In genomic region chr16:2981899-2982250, GRCh38 we compare ENCODE assay signal across 12 cellular contexts. TPM values are rescaled to one million over a fixed set of nuclear protein-coding genes. Genes with fewer than 3 reads are reported as not detected.
DNase-seq lines count a peak whose midpoint lies in the region; ATAC-seq and TF ChIP-seq lines count a peak whose summit lies in the region.
"Had no signal": no experiment of that assay in that cellular context is flagged by ENCODE, and none has a peak within 500 bp of the region (broad histone marks: within the 10 kb centered on the region; RNA-seq: fewer than 3 reads in every experiment).

No MANE protein-coding gene starts in this region.

- peak overlapping the region; percentile 79 to 87 (median 84) for H3K4me3 Mint-ChIP-seq in CD4-positive, alpha-beta memory T cell
- H3K4me3 Mint-ChIP-seq in HFFc6: peak overlapping the region; percentile 73
- H3K4me3 Mint-ChIP-seq in activated T-helper 2 cell treated with anti-CD3 and anti-CD28 coated beads, Interferon-gamma antibody, Interleukin-2, Interleukin-4, amounts not matched to agents 10 μg/mL and 5 μg/mL and 100 μg/mL, durations not matched to agents 14 hours and 24 hours and 36 hours (ENCODE audit: low read depth): peak overlapping the region; percentile 90

- no peaks in the 10 kb centered on the region for H3K36me3 ChIP-seq in CD4-positive, alpha-beta memory T cell (ENCODE audit: insufficient read depth, low read length)
- peaks cover 3% of the 10 kb centered on the region for H3K36me3 ChIP-seq in mesendoderm (ENCODE audit: control insufficient read depth, insufficient read depth, low read length)

- no peak overlapping the region for H4K5ac ChIP-seq in mesendoderm (ENCODE audit: low read length)

- no peaks in the 10 kb centered on the region for H3K9me3 Mint-ChIP-seq in CD4-positive, alpha-beta memory T cell
- H3K9me3 Mint-ChIP-seq in HFFc6: no peaks in the 10 kb centered on the region
- no peaks in the 10 kb centered on the region for H3K9me3 Mint-ChIP-seq in activated T-helper 2 cell treated with anti-CD3 and anti-CD28 coated beads, Interferon-gamma antibody, Interleukin-2, Interleukin-4, amounts not matched to agents 10 μg/mL and 5 μg/mL and 100 μg/mL, durations not matched to agents 14 hours and 24 hours and 36 hours

- peaks cover 0 to 1% of the 10 kb centered on the region in 2 donors for H3K36me3 Mint-ChIP-seq in CD4-positive, alpha-beta memory T cell
- no peaks in the 10 kb centered on the region for H3K36me3 Mint-ChIP-seq in HFFc6 (ENCODE audit: low read depth)
- peaks cover 12% of the 10 kb centered on the region for H3K36me3 Mint-ChIP-seq in activated T-helper 2 cell treated with anti-CD3 and anti-CD28 coated beads, Interferon-gamma antibody, Interleukin-2, Interleukin-4, amounts not matched to agents 10 μg/mL and 5 μg/mL and 100 μg/mL, durations not matched to agents 14 hours and 24 hours and 36 hours (ENCODE audit: low read depth)

- H3K9ac ChIP-seq in mesendoderm (ENCODE audit: low read length): peak overlapping the region; percentile 97

- H3K4ac ChIP-seq in mesendoderm (ENCODE audit: low read depth, low read length): no peak overlapping the region

- no peak for TF ChIP-seq CTCF in HFFc6 (IDR thresholded peaks at IDR 0.05)
- TF ChIP-seq CTCF in GM10266 (IDR thresholded peaks at IDR 0.05; ENCODE audit: control insufficient read depth, insufficient read depth, low read depth, missing control alignments): no peak

- peaks cover 0 to 14% (median 6%) of the 10 kb centered on the region in 4 donors for H3K4me1 Mint-ChIP-seq in CD4-positive, alpha-beta memory T cell
- H3K4me1 Mint-ChIP-seq in HFFc6 (ENCODE audit: low read depth): peaks cover 24% of the 10 kb centered on the region
- H3K4me1 Mint-ChIP-seq in activated T-helper 2 cell treated with anti-CD3 and anti-CD28 coated beads, Interferon-gamma antibody, Interleukin-2, Interleukin-4, amounts not matched to agents 10 μg/mL and 5 μg/mL and 100 μg/mL, durations not matched to agents 14 hours and 24 hours and 36 hours (ENCODE audit: low read depth): peaks cover 9% of the 10 kb centered on the region

- peak overlapping the region in 3 of 7 donors; percentile 58 to 69 (median 68) for H3K27ac Mint-ChIP-seq in CD4-positive, alpha-beta memory T cell
- H3K27ac Mint-ChIP-seq in HFFc6: peak overlapping the region; percentile 59
- H3K27ac Mint-ChIP-seq in activated T-helper 2 cell treated with anti-CD3 and anti-CD28 coated beads, Interferon-gamma antibody, Interleukin-2, Interleukin-4, amounts not matched to agents 10 μg/mL and 5 μg/mL and 100 μg/mL, durations not matched to agents 14 hours and 24 hours and 36 hours: peak overlapping the region; percentile 45

- WGBS in mesendoderm (ENCODE audit: extremely low coverage, insufficient coverage, low lambda C conversion rate): no CpG with 5 or more reads among the region's 4 CpGs

- no peak overlapping the region for H2AK5ac ChIP-seq in mesendoderm (ENCODE audit: low read length)

- H3K18ac ChIP-seq in mesendoderm (ENCODE audit: low read length): peak overlapping the region; percentile 15

- H4K8ac ChIP-seq in mesendoderm (ENCODE audit: low read depth, low read length): no peak overlapping the region

- H3K9me3 ChIP-seq in CD4-positive, alpha-beta memory T cell (ENCODE audit: control insufficient read depth in 1 of 2, low read length in 2 of 2): no peaks in the 10 kb centered on the region

- no peaks in the 10 kb centered on the region for H3K27me3 ChIP-seq in CD4-positive, alpha-beta memory T cell (ENCODE audit: insufficient read depth, low read length)
- H3K27me3 ChIP-seq in mesendoderm (ENCODE audit: insufficient read depth, low read length, poor library complexity): no peaks in the 10 kb centered on the region

- no peak overlapping the region for H3K27ac ChIP-seq in CD4-positive, alpha-beta memory T cell (ENCODE audit: low read depth, low read length)
- peak overlapping the region; percentile 82 for H3K27ac ChIP-seq in mesendoderm (ENCODE audit: low read depth, low read length)

- H3K23ac ChIP-seq in mesendoderm (ENCODE audit: low read length): no peak overlapping the region

- peak overlapping the region; percentile 3 for H3K4me2 ChIP-seq in mesendoderm (ENCODE audit: low read length)

- peak overlapping the region; percentile 99 for H3K56ac ChIP-seq in mesendoderm (ENCODE audit: low read length)

- peaks cover 11% of the 10 kb centered on the region for H3K79me1 ChIP-seq in mesendoderm (ENCODE audit: low read length)

- H2BK5ac ChIP-seq in mesendoderm (ENCODE audit: low read length): peak overlapping the region; percentile 40

- H3K4me3 ChIP-seq in CD4-positive, alpha-beta memory T cell (ENCODE audit: low read length in 2 of 2): no peak overlapping the region
- H3K4me3 ChIP-seq in mesendoderm (ENCODE audit: low read length): no peak overlapping the region
- H3K4me3 ChIP-seq: GM12878 had no signal

- peaks cover 11% of the 10 kb centered on the region for H3K79me2 ChIP-seq in mesendoderm (ENCODE audit: control insufficient read depth, insufficient read depth, low read length)

- peaks cover 2% of the 10 kb centered on the region in 2 donors for H3K27me3 Mint-ChIP-seq in CD4-positive, alpha-beta memory T cell
- H3K27me3 Mint-ChIP-seq in HFFc6 (ENCODE audit: insufficient read depth): peaks cover 11% of the 10 kb centered on the region
- no peaks in the 10 kb centered on the region for H3K27me3 Mint-ChIP-seq in activated T-helper 2 cell treated with anti-CD3 and anti-CD28 coated beads, Interferon-gamma antibody, Interleukin-2, Interleukin-4, amounts not matched to agents 10 μg/mL and 5 μg/mL and 100 μg/mL, durations not matched to agents 14 hours and 24 hours and 36 hours (ENCODE audit: low read depth)

- POLR2A ChIA-PET in CD4-positive, alpha-beta memory T cell (lab: Charles Lee; ENCODE audit: partially characterized antibody): interaction anchor here (5.4 kb wide), 1 partner anchor 14 kb away, joined by 49 read pairs; the partner anchor contains the start of genes KREMEN2 and PAQR4

- peaks cover 16% of the 10 kb centered on the region for H3K4me1 ChIP-seq in CD4-positive, alpha-beta memory T cell (ENCODE audit: insufficient read depth, low read length)
- H3K4me1 ChIP-seq in mesendoderm (ENCODE audit: control insufficient read depth, low read depth, low read length): peaks cover 2% of the 10 kb centered on the region

- no peak for DNase-seq in CD4-positive, alpha-beta memory T cell
- DNase-seq in HFFc6 (no peak), mesendoderm (peak; percentile 69), GM10266 (ENCODE audit: extremely low spot score) (no peak), middle frontal gyrus (ENCODE audit: extremely low spot score, low spot score) (no peak)
- no peak for DNase-seq in activated T-helper 2 cell treated with anti-CD3 and anti-CD28 coated beads, Interferon-gamma antibody, Interleukin-2, Interleukin-4, amounts not matched to agents 10 μg/mL and 5 μg/mL and 100 μg/mL, durations not matched to agents 14 hours and 24 hours and 36 hours (ENCODE audit: low spot score)
- DNase-seq in stimulated activated CD4-positive, alpha-beta T cell treated with anti-CD3 and anti-CD28 coated beads, Interleukin-2, amount 100 ng/mL, for 24 hours: no peak
- DNase-seq: NCI-H345, SIG-M5 had no signal

- H2BK15ac ChIP-seq in mesendoderm (replicated peaks; ENCODE audit: low read depth): no peak overlapping the region

- intact Hi-C loops in CD4-positive, alpha-beta memory T cell (cut with micrococcal nuclease): no loop called here
- intact Hi-C loops in activated T-helper 2 cell treated with anti-CD3 and anti-CD28 coated beads, Interferon-gamma antibody, Interleukin-2, Interleukin-4, amounts not matched to agents 10 μg/mL and 5 μg/mL and 100 μg/mL, durations not matched to agents 14 hours and 24 hours and 36 hours (cut with micrococcal nuclease): loop anchor here (2.0 to 5.0 kb wide), 2 partner anchors 13 to 40 kb away; partner anchors contain the start of genes HCFC1R1, PAQR4, THOC6 and TNFRSF12A

- ATAC-seq in HG02970 (IDR thresholded peaks at IDR 0.05; ENCODE audit: low FRiP score, unreplicated experiment): no peak
- ATAC-seq: GM12878 had no signal

- CTCF ChIA-PET in CD4-positive, alpha-beta memory T cell (lab: Charles Lee; ENCODE audit: partially characterized antibody): interaction anchor here (0.9 to 1.2 kb wide), 3 partner anchors 20 to 96 kb away, joined by 3 to 4 read pairs (median 3); partner anchors contain the start of gene FLYWCH1

- H2BK120ac ChIP-seq in mesendoderm (ENCODE audit: low read depth, low read length): no peak overlapping the region

RNA-seq across cellular contexts. Expression of gene PKMYT1, which starts 1.6 kb away (rescaled TPM):
- under 1 TPM in 1 of 2 experiments, not detected in 1; 0.79 TPM for total RNA-seq in CD4-positive, alpha-beta memory T cell
- polyA plus RNA-seq in CD4-positive, alpha-beta memory T cell: not detected
- total RNA-seq in HFFc6 (2021; fragmentation: NEBNext Ultra II Directional; extraction: Animal tissue kit (Norgen Biotek cat#: 25700)): 10 to 100 TPM; 21.1 to 40.8 (median 36.7) TPM
- 102 and 106 TPM in 2 replicates for total RNA-seq in activated T-helper 2 cell treated with anti-CD3 and anti-CD28 coated beads, Interferon-gamma antibody, Interleukin-2, Interleukin-4, amounts not matched to agents 10 μg/mL and 5 μg/mL and 100 μg/mL, durations not matched to agents 14 hours and 24 hours and 36 hours
- 104 TPM for polyA plus RNA-seq in mesendoderm (2013, experiment 1 of 2)
- 100 TPM for polyA plus RNA-seq in mesendoderm (2013, experiment 2 of 2)

RNA-seq across cellular contexts. Expression of gene PAQR4, which starts 12.7 kb away (rescaled TPM):
- 1 to 10 TPM; 1.5 to 1.7 TPM for total RNA-seq in CD4-positive, alpha-beta memory T cell
- polyA plus RNA-seq in CD4-positive, alpha-beta memory T cell: under 1 TPM; 0.77 to 0.81 TPM
- total RNA-seq in HFFc6 (2021; fragmentation: NEBNext Ultra II Directional; extraction: Animal tissue kit (Norgen Biotek cat#: 25700)): 10 to 100 TPM in 5 of 6 experiments, 1 to 10 TPM in 1; 5.7 to 16.5 (median 13.7) TPM
- 46.9 and 49.9 TPM in 2 replicates for total RNA-seq in activated T-helper 2 cell treated with anti-CD3 and anti-CD28 coated beads, Interferon-gamma antibody, Interleukin-2, Interleukin-4, amounts not matched to agents 10 μg/mL and 5 μg/mL and 100 μg/mL, durations not matched to agents 14 hours and 24 hours and 36 hours
- polyA plus RNA-seq in mesendoderm (2013, experiment 1 of 2): 19.8 TPM
- polyA plus RNA-seq in mesendoderm (2013, experiment 2 of 2): 19.1 TPM

RNA-seq across cellular contexts. Expression of gene KREMEN2, which starts 17.8 kb away (rescaled TPM):
- not detected for total RNA-seq in CD4-positive, alpha-beta memory T cell
- not detected for polyA plus RNA-seq in CD4-positive, alpha-beta memory T cell
- total RNA-seq in HFFc6 (2021; fragmentation: NEBNext Ultra II Directional; extraction: Animal tissue kit (Norgen Biotek cat#: 25700)): not detected
- total RNA-seq in activated T-helper 2 cell treated with anti-CD3 and anti-CD28 coated beads, Interferon-gamma antibody, Interleukin-2, Interleukin-4, amounts not matched to agents 10 μg/mL and 5 μg/mL and 100 μg/mL, durations not matched to agents 14 hours and 24 hours and 36 hours: 0.09 TPM in 1 of 2 replicates, not detected in the other
- polyA plus RNA-seq in mesendoderm (2013, experiment 1 of 2): 2.0 TPM
- polyA plus RNA-seq in mesendoderm (2013, experiment 2 of 2): 1.9 TPM

RNA-seq across cellular contexts. Expression of gene CLDN9, which starts 30.8 kb away (rescaled TPM):
- total RNA-seq in CD4-positive, alpha-beta memory T cell: not detected
- not detected for polyA plus RNA-seq in CD4-positive, alpha-beta memory T cell
- not detected for total RNA-seq in HFFc6 (2021; fragmentation: NEBNext Ultra II Directional; extraction: Animal tissue kit (Norgen Biotek cat#: 25700))
- 0.11 and 0.14 TPM in 2 replicates for total RNA-seq in activated T-helper 2 cell treated with anti-CD3 and anti-CD28 coated beads, Interferon-gamma antibody, Interleukin-2, Interleukin-4, amounts not matched to agents 10 μg/mL and 5 μg/mL and 100 μg/mL, durations not matched to agents 14 hours and 24 hours and 36 hours
- polyA plus RNA-seq in mesendoderm (2013, experiment 1 of 2): 0.20 TPM
- 0.15 TPM for polyA plus RNA-seq in mesendoderm (2013, experiment 2 of 2)
- total RNA-seq: GM12878, LHCN-M2 had no signal
- polyA plus RNA-seq: GM12878 had no signal

RNA-seq across cellular contexts. Expression of gene CLDN6, which starts 36.1 kb away (rescaled TPM):
- total RNA-seq in CD4-positive, alpha-beta memory T cell: not detected
- not detected for polyA plus RNA-seq in CD4-positive, alpha-beta memory T cell
- total RNA-seq in HFFc6 (2021; fragmentation: NEBNext Ultra II Directional; extraction: Animal tissue kit (Norgen Biotek cat#: 25700)): under 1 TPM in 1 of 6 experiments, not detected in 5; 0.21 TPM
- not detected in 2 replicates for total RNA-seq in activated T-helper 2 cell treated with anti-CD3 and anti-CD28 coated beads, Interferon-gamma antibody, Interleukin-2, Interleukin-4, amounts not matched to agents 10 μg/mL and 5 μg/mL and 100 μg/mL, durations not matched to agents 14 hours and 24 hours and 36 hours
- polyA plus RNA-seq in mesendoderm (2013, experiment 1 of 2): 508 TPM
- 491 TPM for polyA plus RNA-seq in mesendoderm (2013, experiment 2 of 2)

Comparison
In these comparisons a context has a peak if more than half of its experiments do, and no peak if none do; other contexts are left out.
1. RNA of gene PKMYT1, which starts 1.6 kb away (total RNA-seq): 102 to 106 TPM in activated T-helper 2 cell treated with anti-CD3 and anti-CD28 coated beads, Interferon-gamma antibody, Interleukin-2, Interleukin-4, amounts not matched to agents 10 μg/mL and 5 μg/mL and 100 μg/mL, durations not matched to agents 14 hours and 24 hours and 36 hours and 21.1 to 40.8 TPM in HFFc6; 0.79 TPM in CD4-positive, alpha-beta memory T cell; every median in the first group is over 10 times any median in the second.
2. Peak in every context shown above with its lines, with median percentiles within 50 percentile points of each other: H3K4me3 Mint-ChIP-seq.